ENCODE assay signal across 1 cellular context in the genomic region with DNA sequence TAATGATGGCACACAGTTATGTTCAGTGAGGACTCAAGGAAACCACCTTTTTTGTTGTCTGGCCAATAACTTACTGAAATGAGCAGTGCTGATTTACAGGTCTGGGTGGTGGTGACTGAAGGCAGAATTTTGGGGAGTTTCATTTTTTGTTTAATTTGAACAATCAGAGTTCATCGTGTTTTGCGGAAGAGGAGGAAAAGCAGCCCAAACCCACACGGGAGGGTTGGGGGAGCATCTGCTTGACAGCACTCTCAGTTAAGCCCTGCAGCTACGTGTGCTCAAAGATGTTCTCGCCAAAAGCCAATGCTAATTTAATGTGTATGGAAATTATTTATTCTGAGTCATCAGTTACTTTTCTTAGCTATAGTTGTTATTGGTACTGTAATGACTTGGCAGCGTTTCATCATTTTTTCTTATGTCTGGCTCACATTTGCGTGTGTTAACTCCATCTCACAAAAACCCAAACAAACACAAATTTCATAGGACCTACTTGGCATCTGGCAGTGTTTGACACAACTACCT.
TF ChIP-seq lines count a peak whose summit lies in the region.

No MANE protein-coding gene starts in this region.

TF ChIP-seq in GM12878, 131 proteins besides CTCF, POLR2A, EP300 and RAD21 (continued from another document and continues in another):
- TF ChIP-seq TARDBP (IDR thresholded peaks at IDR 0.05; ENCODE audit: borderline replicate concordance) (no peak), CEBPB (IDR thresholded peaks at IDR 0.05; ENCODE audit: borderline replicate concordance in 1 of 2, low read depth in 2 of 2, low read length in 2 of 2) (no peak), YY1 (IDR thresholded peaks at IDR 0.05; ENCODE audit: low read depth, low read length) (no peak), TCF3 (IDR thresholded peaks at IDR 0.05; ENCODE audit: borderline replicate concordance, insufficient read depth, low read depth, low read length) (no peak), POU2F2 (IDR thresholded peaks at IDR 0.05; ENCODE audit: borderline replicate concordance, low read depth, low read length) (no peak), ZNF24 (IDR thresholded peaks at IDR 0.05) (no peak), SMARCA5 (IDR thresholded peaks at IDR 0.05) (no peak), PAX8 (IDR thresholded peaks at IDR 0.05) (no peak), CHD2 (IDR thresholded peaks at IDR 0.05; ENCODE audit: borderline replicate concordance, low read depth, low read length) (no peak), MYB (IDR thresholded peaks at IDR 0.05; ENCODE audit: borderline replicate concordance, low read depth, low read length) (no peak), BRCA1 (IDR thresholded peaks at IDR 0.05; ENCODE audit: low read depth, low read length) (no peak), SIN3A (IDR thresholded peaks at IDR 0.05; ENCODE audit: low read depth, low read length) (no peak), KAT2A (conservative IDR thresholded peaks at IDR 0.05; ENCODE audit: control insufficient read depth, low read depth, low read length) (no peak), FOXK2 (IDR thresholded peaks at IDR 0.05) (no peak), CHD4 (IDR thresholded peaks at IDR 0.05) (no peak), RCOR1 (conservative IDR thresholded peaks at IDR 0.05; ENCODE audit: low read depth, low read length) (no peak), TBL1XR1 (IDR thresholded peaks at IDR 0.05; ENCODE audit: low read depth, low read length) (no peak), IKZF1 (conservative IDR thresholded peaks at IDR 0.05) (0 out of 2 replicates have a peak, but pooled peaks have one; percentile 25), RAD51 (IDR thresholded peaks at IDR 0.05) (no peak), NFXL1 (IDR thresholded peaks at IDR 0.05; ENCODE audit: borderline replicate concordance) (no peak), RBBP5 (conservative IDR thresholded peaks at IDR 0.05) (no peak), RUNX3 (IDR thresholded peaks at IDR 0.05; ENCODE audit: low read length) (peak; percentile 18), NR2C2 (IDR thresholded peaks at IDR 0.05; ENCODE audit: borderline replicate concordance, control insufficient read depth, insufficient read length, low read depth) (no peak), TAF1 (IDR thresholded peaks at IDR 0.05; ENCODE audit: borderline replicate concordance, low read depth, low read length) (no peak), YBX1 (IDR thresholded peaks at IDR 0.05) (no peak), MXI1 (IDR thresholded peaks at IDR 0.05; ENCODE audit: low read depth, low read length) (no peak), EED (IDR thresholded peaks at IDR 0.05; ENCODE audit: low read depth) (no peak), CHD1 (IDR thresholded peaks at IDR 0.05; ENCODE audit: low read depth, low read length) (no peak), KLF5 (IDR thresholded peaks at IDR 0.05; ENCODE audit: partially characterized antibody) (no peak), RELA (IDR thresholded peaks at IDR 0.05; ENCODE audit: borderline replicate concordance, partially characterized antibody) (no peak)
- TF ChIP-seq, protein P1, sequence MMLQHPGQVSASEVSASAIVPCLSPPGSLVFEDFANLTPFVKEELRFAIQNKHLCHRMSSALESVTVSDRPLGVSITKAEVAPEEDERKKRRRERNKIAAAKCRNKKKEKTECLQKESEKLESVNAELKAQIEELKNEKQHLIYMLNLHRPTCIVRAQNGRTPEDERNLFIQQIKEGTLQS (IDR thresholded peaks at IDR 0.05; ENCODE audit: borderline replicate concordance, extremely low read depth, low read depth, low read length): no peak
- TF ChIP-seq, protein P2, sequence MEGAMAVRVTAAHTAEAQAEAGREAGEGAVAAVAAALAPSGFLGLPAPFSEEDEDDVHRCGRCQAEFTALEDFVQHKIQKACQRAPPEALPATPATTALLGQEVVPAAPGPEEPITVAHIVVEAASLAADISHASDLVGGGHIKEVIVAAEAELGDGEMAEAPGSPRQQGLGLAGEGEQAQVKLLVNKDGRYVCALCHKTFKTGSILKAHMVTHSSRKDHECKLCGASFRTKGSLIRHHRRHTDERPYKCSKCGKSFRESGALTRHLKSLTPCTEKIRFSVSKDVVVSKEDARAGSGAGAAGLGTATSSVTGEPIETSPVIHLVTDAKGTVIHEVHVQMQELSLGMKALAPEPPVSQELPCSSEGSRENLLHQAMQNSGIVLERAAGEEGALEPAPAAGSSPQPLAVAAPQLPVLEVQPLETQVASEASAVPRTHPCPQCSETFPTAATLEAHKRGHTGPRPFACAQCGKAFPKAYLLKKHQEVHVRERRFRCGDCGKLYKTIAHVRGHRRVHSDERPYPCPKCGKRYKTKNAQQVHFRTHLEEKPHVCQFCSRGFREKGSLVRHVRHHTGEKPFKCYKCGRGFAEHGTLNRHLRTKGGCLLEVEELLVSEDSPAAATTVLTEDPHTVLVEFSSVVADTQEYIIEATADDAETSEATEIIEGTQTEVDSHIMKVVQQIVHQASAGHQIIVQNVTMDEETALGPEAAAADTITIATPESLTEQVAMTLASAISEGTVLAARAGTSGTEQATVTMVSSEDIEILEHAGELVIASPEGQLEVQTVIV (IDR thresholded peaks at IDR 0.05; ENCODE audit: borderline replicate concordance, partially characterized antibody): no peak
- TF ChIP-seq, protein P3, sequence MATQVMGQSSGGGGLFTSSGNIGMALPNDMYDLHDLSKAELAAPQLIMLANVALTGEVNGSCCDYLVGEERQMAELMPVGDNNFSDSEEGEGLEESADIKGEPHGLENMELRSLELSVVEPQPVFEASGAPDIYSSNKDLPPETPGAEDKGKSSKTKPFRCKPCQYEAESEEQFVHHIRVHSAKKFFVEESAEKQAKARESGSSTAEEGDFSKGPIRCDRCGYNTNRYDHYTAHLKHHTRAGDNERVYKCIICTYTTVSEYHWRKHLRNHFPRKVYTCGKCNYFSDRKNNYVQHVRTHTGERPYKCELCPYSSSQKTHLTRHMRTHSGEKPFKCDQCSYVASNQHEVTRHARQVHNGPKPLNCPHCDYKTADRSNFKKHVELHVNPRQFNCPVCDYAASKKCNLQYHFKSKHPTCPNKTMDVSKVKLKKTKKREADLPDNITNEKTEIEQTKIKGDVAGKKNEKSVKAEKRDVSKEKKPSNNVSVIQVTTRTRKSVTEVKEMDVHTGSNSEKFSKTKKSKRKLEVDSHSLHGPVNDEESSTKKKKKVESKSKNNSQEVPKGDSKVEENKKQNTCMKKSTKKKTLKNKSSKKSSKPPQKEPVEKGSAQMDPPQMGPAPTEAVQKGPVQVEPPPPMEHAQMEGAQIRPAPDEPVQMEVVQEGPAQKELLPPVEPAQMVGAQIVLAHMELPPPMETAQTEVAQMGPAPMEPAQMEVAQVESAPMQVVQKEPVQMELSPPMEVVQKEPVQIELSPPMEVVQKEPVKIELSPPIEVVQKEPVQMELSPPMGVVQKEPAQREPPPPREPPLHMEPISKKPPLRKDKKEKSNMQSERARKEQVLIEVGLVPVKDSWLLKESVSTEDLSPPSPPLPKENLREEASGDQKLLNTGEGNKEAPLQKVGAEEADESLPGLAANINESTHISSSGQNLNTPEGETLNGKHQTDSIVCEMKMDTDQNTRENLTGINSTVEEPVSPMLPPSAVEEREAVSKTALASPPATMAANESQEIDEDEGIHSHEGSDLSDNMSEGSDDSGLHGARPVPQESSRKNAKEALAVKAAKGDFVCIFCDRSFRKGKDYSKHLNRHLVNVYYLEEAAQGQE (IDR thresholded peaks at IDR 0.05; ENCODE audit: low read depth, low read length): no peak
- TF ChIP-seq, protein P4, sequence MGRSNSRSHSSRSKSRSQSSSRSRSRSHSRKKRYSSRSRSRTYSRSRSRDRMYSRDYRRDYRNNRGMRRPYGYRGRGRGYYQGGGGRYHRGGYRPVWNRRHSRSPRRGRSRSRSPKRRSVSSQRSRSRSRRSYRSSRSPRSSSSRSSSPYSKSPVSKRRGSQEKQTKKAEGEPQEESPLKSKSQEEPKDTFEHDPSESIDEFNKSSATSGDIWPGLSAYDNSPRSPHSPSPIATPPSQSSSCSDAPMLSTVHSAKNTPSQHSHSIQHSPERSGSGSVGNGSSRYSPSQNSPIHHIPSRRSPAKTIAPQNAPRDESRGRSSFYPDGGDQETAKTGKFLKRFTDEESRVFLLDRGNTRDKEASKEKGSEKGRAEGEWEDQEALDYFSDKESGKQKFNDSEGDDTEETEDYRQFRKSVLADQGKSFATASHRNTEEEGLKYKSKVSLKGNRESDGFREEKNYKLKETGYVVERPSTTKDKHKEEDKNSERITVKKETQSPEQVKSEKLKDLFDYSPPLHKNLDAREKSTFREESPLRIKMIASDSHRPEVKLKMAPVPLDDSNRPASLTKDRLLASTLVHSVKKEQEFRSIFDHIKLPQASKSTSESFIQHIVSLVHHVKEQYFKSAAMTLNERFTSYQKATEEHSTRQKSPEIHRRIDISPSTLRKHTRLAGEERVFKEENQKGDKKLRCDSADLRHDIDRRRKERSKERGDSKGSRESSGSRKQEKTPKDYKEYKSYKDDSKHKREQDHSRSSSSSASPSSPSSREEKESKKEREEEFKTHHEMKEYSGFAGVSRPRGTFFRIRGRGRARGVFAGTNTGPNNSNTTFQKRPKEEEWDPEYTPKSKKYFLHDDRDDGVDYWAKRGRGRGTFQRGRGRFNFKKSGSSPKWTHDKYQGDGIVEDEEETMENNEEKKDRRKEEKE (IDR thresholded peaks at IDR 0.05): no peak
- TF ChIP-seq, protein P5, sequence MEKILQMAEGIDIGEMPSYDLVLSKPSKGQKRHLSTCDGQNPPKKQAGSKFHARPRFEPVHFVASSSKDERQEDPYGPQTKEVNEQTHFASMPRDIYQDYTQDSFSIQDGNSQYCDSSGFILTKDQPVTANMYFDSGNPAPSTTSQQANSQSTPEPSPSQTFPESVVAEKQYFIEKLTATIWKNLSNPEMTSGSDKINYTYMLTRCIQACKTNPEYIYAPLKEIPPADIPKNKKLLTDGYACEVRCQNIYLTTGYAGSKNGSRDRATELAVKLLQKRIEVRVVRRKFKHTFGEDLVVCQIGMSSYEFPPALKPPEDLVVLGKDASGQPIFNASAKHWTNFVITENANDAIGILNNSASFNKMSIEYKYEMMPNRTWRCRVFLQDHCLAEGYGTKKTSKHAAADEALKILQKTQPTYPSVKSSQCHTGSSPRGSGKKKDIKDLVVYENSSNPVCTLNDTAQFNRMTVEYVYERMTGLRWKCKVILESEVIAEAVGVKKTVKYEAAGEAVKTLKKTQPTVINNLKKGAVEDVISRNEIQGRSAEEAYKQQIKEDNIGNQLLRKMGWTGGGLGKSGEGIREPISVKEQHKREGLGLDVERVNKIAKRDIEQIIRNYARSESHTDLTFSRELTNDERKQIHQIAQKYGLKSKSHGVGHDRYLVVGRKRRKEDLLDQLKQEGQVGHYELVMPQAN (conservative IDR thresholded peaks at IDR 0.05): no peak
- TF ChIP-seq, protein P6, sequence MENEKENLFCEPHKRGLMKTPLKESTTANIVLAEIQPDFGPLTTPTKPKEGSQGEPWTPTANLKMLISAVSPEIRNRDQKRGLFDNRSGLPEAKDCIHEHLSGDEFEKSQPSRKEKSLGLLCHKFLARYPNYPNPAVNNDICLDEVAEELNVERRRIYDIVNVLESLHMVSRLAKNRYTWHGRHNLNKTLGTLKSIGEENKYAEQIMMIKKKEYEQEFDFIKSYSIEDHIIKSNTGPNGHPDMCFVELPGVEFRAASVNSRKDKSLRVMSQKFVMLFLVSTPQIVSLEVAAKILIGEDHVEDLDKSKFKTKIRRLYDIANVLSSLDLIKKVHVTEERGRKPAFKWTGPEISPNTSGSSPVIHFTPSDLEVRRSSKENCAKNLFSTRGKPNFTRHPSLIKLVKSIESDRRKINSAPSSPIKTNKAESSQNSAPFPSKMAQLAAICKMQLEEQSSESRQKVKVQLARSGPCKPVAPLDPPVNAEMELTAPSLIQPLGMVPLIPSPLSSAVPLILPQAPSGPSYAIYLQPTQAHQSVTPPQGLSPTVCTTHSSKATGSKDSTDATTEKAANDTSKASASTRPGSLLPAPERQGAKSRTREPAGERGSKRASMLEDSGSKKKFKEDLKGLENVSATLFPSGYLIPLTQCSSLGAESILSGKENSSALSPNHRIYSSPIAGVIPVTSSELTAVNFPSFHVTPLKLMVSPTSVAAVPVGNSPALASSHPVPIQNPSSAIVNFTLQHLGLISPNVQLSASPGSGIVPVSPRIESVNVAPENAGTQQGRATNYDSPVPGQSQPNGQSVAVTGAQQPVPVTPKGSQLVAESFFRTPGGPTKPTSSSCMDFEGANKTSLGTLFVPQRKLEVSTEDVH (IDR thresholded peaks at IDR 0.05; ENCODE audit: low read depth, partially characterized antibody): no peak
- TF ChIP-seq, protein P7, sequence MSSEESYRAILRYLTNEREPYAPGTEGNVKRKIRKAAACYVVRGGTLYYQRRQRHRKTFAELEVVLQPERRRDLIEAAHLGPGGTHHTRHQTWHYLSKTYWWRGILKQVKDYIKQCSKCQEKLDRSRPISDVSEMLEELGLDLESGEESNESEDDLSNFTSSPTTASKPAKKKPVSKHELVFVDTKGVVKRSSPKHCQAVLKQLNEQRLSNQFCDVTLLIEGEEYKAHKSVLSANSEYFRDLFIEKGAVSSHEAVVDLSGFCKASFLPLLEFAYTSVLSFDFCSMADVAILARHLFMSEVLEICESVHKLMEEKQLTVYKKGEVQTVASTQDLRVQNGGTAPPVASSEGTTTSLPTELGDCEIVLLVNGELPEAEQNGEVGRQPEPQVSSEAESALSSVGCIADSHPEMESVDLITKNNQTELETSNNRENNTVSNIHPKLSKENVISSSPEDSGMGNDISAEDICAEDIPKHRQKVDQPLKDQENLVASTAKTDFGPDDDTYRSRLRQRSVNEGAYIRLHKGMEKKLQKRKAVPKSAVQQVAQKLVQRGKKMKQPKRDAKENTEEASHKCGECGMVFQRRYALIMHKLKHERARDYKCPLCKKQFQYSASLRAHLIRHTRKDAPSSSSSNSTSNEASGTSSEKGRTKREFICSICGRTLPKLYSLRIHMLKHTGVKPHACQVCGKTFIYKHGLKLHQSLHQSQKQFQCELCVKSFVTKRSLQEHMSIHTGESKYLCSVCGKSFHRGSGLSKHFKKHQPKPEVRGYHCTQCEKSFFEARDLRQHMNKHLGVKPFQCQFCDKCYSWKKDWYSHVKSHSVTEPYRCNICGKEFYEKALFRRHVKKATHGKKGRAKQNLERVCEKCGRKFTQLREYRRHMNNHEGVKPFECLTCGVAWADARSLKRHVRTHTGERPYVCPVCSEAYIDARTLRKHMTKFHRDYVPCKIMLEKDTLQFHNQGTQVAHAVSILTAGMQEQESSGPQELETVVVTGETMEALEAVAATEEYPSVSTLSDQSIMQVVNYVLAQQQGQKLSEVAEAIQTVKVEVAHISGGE (CRISPR knock-in tag; IDR thresholded peaks at IDR 0.05): no peak
